ENCODE assay signal across 3 cellular contexts in genomic region chr12:76802060-76802459, GRCh38.
TF ChIP-seq lines count a peak whose summit lies in the region.

No MANE protein-coding gene starts in this region.

TF ChIP-seq in HepG2, 621 proteins besides CTCF, POLR2A, EP300 and RAD21:
- no peak for TF ChIP-seq TEF (CRISPR knock-in tag; IDR thresholded peaks at IDR 0.05)
- TF ChIP-seq MAFK (conservative IDR thresholded peaks at IDR 0.05 in 1 of 2, IDR thresholded peaks at IDR 0.05 in 1 of 2; ENCODE audit: low read length in 2 of 2): peak; percentile 34 to 39; a peak in 2 of 4 replicates
- no peak for TF ChIP-seq NR2F2 (IDR thresholded peaks at IDR 0.05; ENCODE audit: borderline replicate concordance, low read depth)

TF ChIP-seq in K562, 482 proteins besides CTCF, POLR2A, EP300 and RAD21:
- TF ChIP-seq HMG20A (CRISPR knock-in tag; conservative IDR thresholded peaks at IDR 0.05) (no peak), ZNF316 (IDR thresholded peaks at IDR 0.05) (peak; percentile 37; the same call in 1 of the 2 replicates), C11orf30 (IDR thresholded peaks at IDR 0.05; ENCODE audit: low read depth) (peak; percentile 23; the same call in 1 of the 2 replicates)

TF ChIP-seq in SK-N-SH, 30 proteins besides CTCF, POLR2A, EP300 and RAD21:
- TF ChIP-seq ELF1 (IDR thresholded peaks at IDR 0.05) (no peak), CHD2 (IDR thresholded peaks at IDR 0.05; ENCODE audit: low read length, partially characterized antibody) (no peak), MXI1 (IDR thresholded peaks at IDR 0.05; ENCODE audit: low read depth, low read length) (no peak), RXRA (IDR thresholded peaks at IDR 0.05; ENCODE audit: borderline replicate concordance, low read depth) (no peak), RCOR1 (IDR thresholded peaks at IDR 0.05; ENCODE audit: low read length) (no peak), SMC3 (IDR thresholded peaks at IDR 0.05; ENCODE audit: low read depth, low read length) (no peak), TCF12 (IDR thresholded peaks at IDR 0.05) (no peak)
